Comparison of ENCODE assay signal across 1 cellular context in genomic region chr21:38097789-38098188, GRCh38.
TF ChIP-seq lines count a peak whose summit lies in the region.

No MANE protein-coding gene starts in this region.

TF ChIP-seq in K562, 482 proteins besides CTCF, POLR2A, EP300 and RAD21 (continued from another document):
- no peak for TF ChIP-seq MITF (IDR thresholded peaks at IDR 0.05)
- TF ChIP-seq MLLT1 (IDR thresholded peaks at IDR 0.05) = 0 out of 4 replicates have a peak, but pooled peaks of 1 of the 2 experiments have one; percentile 16
- TF ChIP-seq ARID1B (IDR thresholded peaks at IDR 0.05) = no peak
- TF ChIP-seq FOXP1 (CRISPR knock-in tag; IDR thresholded peaks at IDR 0.05) = no peak
- peak in 1 of 2 experiments; percentile 85; a peak in 2 of 3 replicates for TF ChIP-seq CBX3 (IDR thresholded peaks at IDR 0.05; ENCODE audit: borderline replicate concordance in 1 of 2, low read length in 2 of 2)
